21 cellular contexts compared by ENCODE assay signal in the genomic region with DNA sequence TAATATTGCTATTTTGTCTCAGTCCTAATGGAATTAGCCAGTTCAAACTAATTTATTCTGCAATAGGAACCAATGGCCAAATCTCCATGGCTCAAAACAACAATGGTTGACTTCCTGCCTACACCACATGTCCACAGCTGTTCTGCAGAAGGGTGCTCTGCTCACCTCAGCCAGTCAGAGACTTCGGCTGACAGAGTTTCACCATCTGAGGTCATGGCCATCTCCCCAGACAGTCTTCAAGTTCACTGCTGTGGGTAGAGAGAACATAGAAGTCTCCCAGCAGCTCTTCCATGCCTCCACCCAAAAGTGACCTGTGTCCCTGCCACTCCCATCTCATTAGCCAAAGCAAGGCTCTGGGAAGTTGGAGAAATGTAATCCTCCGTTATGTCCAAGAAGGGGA.
DNase-seq lines count a peak whose midpoint lies in the region; ATAC-seq, FAIRE-seq and TF ChIP-seq lines count a peak whose summit lies in the region.
"Had no signal": no experiment of that assay in that cellular context is flagged by ENCODE, and none has a peak within 500 bp of the region (broad histone marks: within the 10 kb centered on the region; RNA-seq: fewer than 3 reads in every experiment).

No MANE protein-coding gene starts in this region.

- ATAC-seq in Right ventricle myocardium superior (ENCODE audit: poor library complexity) (peak; percentile 85), left ventricle myocardium superior (peak; percentile 96)
- ATAC-seq: A549 had no signal

- DNase-seq in Right ventricle myocardium superior = no peak
- DNase-seq in right atrium auricular region (ENCODE audit: low spot score) = no peak
- no peak for DNase-seq in bronchial epithelial cell (ENCODE audit: low read depth)
- DNase-seq in left ventricle myocardium superior = no peak
- no peak for DNase-seq in occipital lobe (lab: John Stamatoyannopoulos, UW)
- no peak for DNase-seq in SKM-1 treated with dmso at 0.1 percent for 144 hours (lab: John Stamatoyannopoulos, UW; ENCODE audit: unreplicated experiment)
- DNase-seq: 8988T; C1 segment of cervical spinal cord; Calu3; CD4-positive, alpha-beta memory T cell; COR-L47; DMS53; DMS79 treated with DMSO at 0.1 percent for 48 hours; GF-D8; GOT3; HFFc6 had no signal

- no peak overlapping the region for H3K27ac ChIP-seq in right atrium auricular region
- H3K27ac ChIP-seq: A549 had no signal

- H3K9me3 ChIP-seq in right atrium auricular region = no peaks in the 10 kb centered on the region
- H3K9me3 ChIP-seq: A549, HAP-1 had no signal

- TF ChIP-seq CTCF in right atrium auricular region (IDR thresholded peaks at IDR 0.05) (no peak), bronchial epithelial cell (IDR thresholded peaks at IDR 0.05; ENCODE audit: insufficient read depth, low read length, severe bottlenecking) (no peak)

- intact Hi-C loops in Right ventricle myocardium superior (cut with DNase I) (no loop called here), left ventricle myocardium superior (cut with micrococcal nuclease) (no loop called here)

- H3K36me3 ChIP-seq in right atrium auricular region = no peaks in the 10 kb centered on the region
- no peaks in the 10 kb centered on the region for H3K36me3 ChIP-seq in bronchial epithelial cell (ENCODE audit: control insufficient read depth, insufficient read depth, low read length)
- H3K36me3 ChIP-seq: HAP-1 had no signal

- H3K4me1 ChIP-seq in right atrium auricular region = no peaks in the 10 kb centered on the region
- H3K4me1 ChIP-seq: A549 had no signal

- peak; percentile 55 for FAIRE-seq in bronchial epithelial cell (lab: Jason Lieb, UNC)
- FAIRE-seq: A549, GM12891, GM18507, H54 had no signal

- H3K27me3 ChIP-seq in right atrium auricular region (no peaks in the 10 kb centered on the region), bronchial epithelial cell (ENCODE audit: control insufficient read depth, insufficient read depth, low read length) (no peaks in the 10 kb centered on the region)

- H3K4me3 ChIP-seq in right atrium auricular region = no peak overlapping the region
- H3K4me3 ChIP-seq in bronchial epithelial cell (ENCODE audit: low read depth, low read length) = no peak overlapping the region
- H3K4me3 ChIP-seq: A549, HAP-1 had no signal
